8 cellular contexts compared by ENCODE assay signal in genomic region chr7:16801111-16801542, GRCh38. TPM values are rescaled to one million over a fixed set of nuclear protein-coding genes. Genes with fewer than 3 reads are reported as not detected.
A peak's percentile ranks its signal among the peaks of the same experiment; 100 is the strongest.
DNase-seq lines count a peak whose midpoint lies in the region; ATAC-seq and TF ChIP-seq lines count a peak whose summit lies in the region.

No MANE protein-coding gene starts in this region.

- peak; percentile 58; the same call in 2 of the 3 replicates for ATAC-seq in GM23338
- ATAC-seq in gastroesophageal sphincter, result no peak

- H3F3A ChIP-seq in GM23338 (replicated peaks; ENCODE audit: low read depth), result no peaks in the 10 kb centered on the region
- H3F3A ChIP-seq in smooth muscle cell (ENCODE audit: low read depth), result no peaks in the 10 kb centered on the region

- no peaks in the 10 kb centered on the region for H3K36me3 ChIP-seq in GM23338 (ENCODE audit: insufficient read depth)
- H3K36me3 ChIP-seq in gastroesophageal sphincter, result no peaks in the 10 kb centered on the region
- H3K36me3 ChIP-seq in smooth muscle cell (ENCODE audit: low read depth), result no peaks in the 10 kb centered on the region

- H3K27me3 ChIP-seq in GM23338 (ENCODE audit: insufficient read depth) (no peaks in the 10 kb centered on the region), gastroesophageal sphincter (no peaks in the 10 kb centered on the region), smooth muscle cell (ENCODE audit: low read depth) (no peaks in the 10 kb centered on the region)

- TF ChIP-seq CTCF in GM23338 (conservative IDR thresholded peaks at IDR 0.05; ENCODE audit: low read depth in 2 of 2) (peak; percentile 56 to 64), gastroesophageal sphincter (IDR thresholded peaks at IDR 0.05) (peak in 3 of 4 experiments; percentile 21 to 40 (median 25)), smooth muscle cell (IDR thresholded peaks at IDR 0.05; ENCODE audit: borderline replicate concordance, insufficient read depth, poor library complexity, severe bottlenecking) (peak; percentile 55)

- H3K4me3 ChIP-seq in GM23338 (no peak overlapping the region), gastroesophageal sphincter (no peak overlapping the region), smooth muscle cell (no peak overlapping the region)

- peaks cover 4% of the 10 kb centered on the region for H3K27me3 Mint-ChIP-seq in GM23338 (ENCODE audit: insufficient read depth, low read depth, poor library complexity)

- H3K79me2 ChIP-seq in GM23338 (replicated peaks; ENCODE audit: insufficient read depth), result no peaks in the 10 kb centered on the region
- no peaks in the 10 kb centered on the region for H3K79me2 ChIP-seq in smooth muscle cell (ENCODE audit: low read depth)

- H3K9ac ChIP-seq in smooth muscle cell (ENCODE audit: low read depth), result no peak overlapping the region

- H3K9me2 ChIP-seq in GM23338 (ENCODE audit: insufficient read depth), result no peaks in the 10 kb centered on the region

- H3K36me3 Mint-ChIP-seq in GM23338 (ENCODE audit: low read depth), result no peaks in the 10 kb centered on the region

- H3K9me3 Mint-ChIP-seq in GM23338, result no peaks in the 10 kb centered on the region

- no peaks in the 10 kb centered on the region for H3K9me3 ChIP-seq in gastroesophageal sphincter
- H3K9me3 ChIP-seq in smooth muscle cell (replicated peaks; ENCODE audit: low read depth), result no peaks in the 10 kb centered on the region

- H3K27ac ChIP-seq in GM23338 (ENCODE audit: low read depth) (no peak overlapping the region), gastroesophageal sphincter (no peak overlapping the region), smooth muscle cell (ENCODE audit: low read depth) (no peak overlapping the region)

- peak; percentile 83 for DNase-seq in EL
- DNase-seq in GM23338 (ENCODE audit: low spot score), result peak; percentile 63
- peak; percentile 62 for DNase-seq in NCI-H146 (lab: John Stamatoyannopoulos, UW)
- DNase-seq in SW 1271 (lab: John Stamatoyannopoulos, UW), result peak; percentile 5 to 72
- no peak for DNase-seq in smooth muscle cell (lab: John Stamatoyannopoulos, UW; ENCODE audit: unreplicated experiment)
- DNase-seq in GM19240 (ENCODE audit: insufficient read length, low spot score), result no peak
- no peak for DNase-seq in stimulated activated CD8-positive, alpha-beta memory T cell treated with anti-CD3 and anti-CD28 coated beads, Interleukin-4, amount 100 ng/mL, for 48 hours

- H3K27ac Mint-ChIP-seq in GM23338, result no peak overlapping the region

- H4K20me1 ChIP-seq in GM23338 (replicated peaks; ENCODE audit: insufficient read depth) (no peaks in the 10 kb centered on the region), smooth muscle cell (ENCODE audit: low read depth) (no peaks in the 10 kb centered on the region)

- H3K4me1 Mint-ChIP-seq in GM23338, result peaks cover 5% of the 10 kb centered on the region; the same call in 2 of the 3 replicates

- H2AFZ ChIP-seq in GM23338 (no peak overlapping the region), smooth muscle cell (ENCODE audit: low read depth) (no peak overlapping the region)

- H3K4me1 ChIP-seq in GM23338 (ENCODE audit: insufficient read depth) (peaks cover 6% of the 10 kb centered on the region; the same call in 1 of the 2 replicates), gastroesophageal sphincter (no peaks in the 10 kb centered on the region), smooth muscle cell (ENCODE audit: low read depth) (no peaks in the 10 kb centered on the region)

- H3K4me2 ChIP-seq in GM23338, result no peak overlapping the region
- no peak overlapping the region for H3K4me2 ChIP-seq in smooth muscle cell

- TF ChIP-seq POLR2A in gastroesophageal sphincter (IDR thresholded peaks at IDR 0.05), result no peak

- TF ChIP-seq EP300 in gastroesophageal sphincter (IDR thresholded peaks at IDR 0.05), result no peak

- H3K4me3 Mint-ChIP-seq in GM23338, result no peak overlapping the region

TF ChIP-seq in GM23338, 12 proteins besides CTCF, POLR2A, EP300 and RAD21:
- TF ChIP-seq EZH2phosphoT487 (IDR thresholded peaks at IDR 0.05; ENCODE audit: unreplicated experiment) (no peak), POLR2AphosphoS5 (IDR thresholded peaks at IDR 0.05; ENCODE audit: low read depth) (no peak)

RNA-seq across cellular contexts. Expression of gene AGR2, which starts 3.7 kb away (rescaled TPM):
- not detected in 2 replicates for total RNA-seq in GM23338 (2014; rRNA removed; shearing (Covaris generic))
- polyA plus RNA-seq in GM23338 (2016; fragmentation: Nextera tagmentation; extraction: Ambion mirVana) (not detected in 2 replicates), smooth muscle cell (1.2 and 20.6 TPM in 2 replicates)
- total RNA-seq in gastroesophageal sphincter (10 to 100 TPM in 1 of 4 donors, not detected in 3; 12.8 TPM), smooth muscle cell (10.6 and 25.0 TPM in 2 replicates)

RNA-seq across cellular contexts. Expression of gene TSPAN13, which starts 47.6 kb away (rescaled TPM):
- total RNA-seq in GM23338 (2014; rRNA removed; shearing (Covaris generic)), result 27.6 and 28.8 TPM in 2 replicates
- polyA plus RNA-seq in GM23338 (2016; fragmentation: Nextera tagmentation; extraction: Ambion mirVana), result 40.9 and 42.5 TPM in 2 replicates
- 10 to 100 TPM in 1 of 4 donors, 1 to 10 TPM in 3; 2.5 to 13.3 (median 6.4) TPM for total RNA-seq in gastroesophageal sphincter
- total RNA-seq in smooth muscle cell, result 128 and 142 TPM in 2 replicates
- polyA plus RNA-seq in smooth muscle cell, result 103 and 116 TPM in 2 replicates

Comparison
In these comparisons a context has a peak if more than half of its experiments do, and no peak if none do; other contexts are left out.
1. DNase-seq: peak in EL (single experiment), GM23338 (single experiment), NCI-H146 (single experiment) and SW 1271 (2 of 2); none in smooth muscle cell (single experiment), GM19240 (single experiment) and stimulated activated CD8-positive, alpha-beta memory T cell treated with anti-CD3 and anti-CD28 coated beads, Interleukin-4, amount 100 ng/mL, for 48 hours (single experiment).
2. Peak in every context shown above with its lines, with median percentiles within 50 percentile points of each other: CTCF ChIP-seq.